10 cellular contexts compared by ENCODE assay signal in genomic region chr14:61544448-61545202, GRCh38.
DNase-seq lines count a peak whose midpoint lies in the region; ATAC-seq and TF ChIP-seq lines count a peak whose summit lies in the region.
"Had no signal": no experiment of that assay in that cellular context is flagged by ENCODE, and none has a peak within 500 bp of the region (broad histone marks: within the 10 kb centered on the region; RNA-seq: fewer than 3 reads in every experiment).

No MANE protein-coding gene starts in this region.

- no peak overlapping the region for H3K4me3 Mint-ChIP-seq in MCF 10A (ENCODE audit: unreplicated experiment)
- no peak overlapping the region for H3K4me3 Mint-ChIP-seq in nephron

- CTCF ChIA-PET in MCF 10A (lab: Yijun Ruan, JAX) = interaction anchor here (1.5 kb wide), 1 partner anchor 69 kb away, joined by 8 read pairs; no protein-coding TSS in a partner anchor

- peaks cover 20% of the 10 kb centered on the region for H3K4me1 Mint-ChIP-seq in MCF 10A (ENCODE audit: insufficient read depth, unreplicated experiment)
- H3K4me1 Mint-ChIP-seq in nephron = peaks cover 48% of the 10 kb centered on the region

- TF ChIP-seq POLR2A in breast epithelium (IDR thresholded peaks at IDR 0.05) = no peak

- DNase-seq in breast epithelium (ENCODE audit: low spot score in 2 of 2) (no peak), MCF 10A (ENCODE audit: unreplicated experiment) (no peak), aorta (no peak), GM20000 (ENCODE audit: low spot score) (no peak), T-helper 1 cell (no peak)
- DNase-seq: central memory CD4-positive, alpha-beta T cell; NCI-H187 had no signal

- H3K27ac Mint-ChIP-seq in MCF 10A (ENCODE audit: low read depth, unreplicated experiment) (no peak overlapping the region), nephron (peak overlapping the region; percentile 0 to 56 (median 0))

- intact Hi-C loops in breast epithelium (cut with DNase I; ENCODE audit: low total_unique reads) = no loop called here
- intact Hi-C loops in MCF 10A (cut with micrococcal nuclease) = no loop called here
- intact Hi-C loops in aorta (cut with DNase I) = loop anchor here in 1 of 2 donors (5.0 kb wide), 2 partner anchors 43 to 72 kb away; no protein-coding TSS in a partner anchor

- peak; percentile 40 for ATAC-seq in aorta (ENCODE audit: low FRiP score)
- ATAC-seq in HG02642 (IDR thresholded peaks at IDR 0.05; ENCODE audit: poor library complexity, unreplicated experiment) = no peak

- no TSS peak for BruUV-seq in MCF 10A (replicated peaks; lab: Mats Ljungman, UMichigan)

- no peak for TF ChIP-seq CTCF in breast epithelium (IDR thresholded peaks at IDR 0.05)
- no peak for TF ChIP-seq CTCF in MCF 10A (IDR thresholded peaks at IDR 0.05; ENCODE audit: unreplicated experiment)
- no peak for TF ChIP-seq CTCF in nephron (IDR thresholded peaks at IDR 0.05; ENCODE audit: unreplicated experiment in 3 of 3)
- TF ChIP-seq CTCF in GM20000 (IDR thresholded peaks at IDR 0.05; ENCODE audit: extremely low read depth, missing control alignments) = no peak

- H3K36me3 Mint-ChIP-seq in MCF 10A (ENCODE audit: insufficient read depth, unreplicated experiment) (peaks cover 7% of the 10 kb centered on the region), nephron (ENCODE audit: low read depth) (no peaks in the 10 kb centered on the region)

- POLR2A ChIA-PET in MCF 10A (lab: Yijun Ruan, JAX) = interaction anchor here (4.3 to 4.8 kb wide), 2 partner anchors 18 to 19 kb away, joined by 41 to 42 read pairs; no protein-coding TSS in a partner anchor

- WGBS in esophagus, 2 donors = 83 to 86% methylated on average over 11 of the region's 11 CpGs
- 64 to 65% methylated on average over 11 of the region's 11 CpGs for WGBS in aorta, 2 donors

- H3K36me3 ChIP-seq in breast epithelium (no peaks in the 10 kb centered on the region), esophagus (ENCODE audit: control insufficient read depth in 2 of 2, insufficient read depth in 2 of 2, low read length in 1 of 2) (peaks cover 0 to 8% of the 10 kb centered on the region in 2 donors), aorta (ENCODE audit: control insufficient read depth in 1 of 2, insufficient read depth in 2 of 2, low read length in 1 of 2) (no peaks in the 10 kb centered on the region)

- H3K9me3 ChIP-seq in breast epithelium (no peaks in the 10 kb centered on the region), esophagus (ENCODE audit: control insufficient read depth in 2 of 2, insufficient read depth in 1 of 2, low read depth in 1 of 2, low read length in 1 of 2) (no peaks in the 10 kb centered on the region), aorta (ENCODE audit: control insufficient read depth, low read length) (no peaks in the 10 kb centered on the region)

- H3K9me3 Mint-ChIP-seq in MCF 10A (ENCODE audit: unreplicated experiment) (no peaks in the 10 kb centered on the region), nephron (no peaks in the 10 kb centered on the region)

- H3K4me1 ChIP-seq in breast epithelium (peaks cover 0 to 6% of the 10 kb centered on the region in 2 donors), esophagus (ENCODE audit: control insufficient read depth in 2 of 2, insufficient read depth in 2 of 2, low read length in 1 of 2) (peaks cover 3 to 8% of the 10 kb centered on the region in 2 donors), aorta (ENCODE audit: control insufficient read depth in 1 of 2, insufficient read depth in 2 of 2, low read length in 2 of 2) (peaks cover 7 to 9% of the 10 kb centered on the region in 2 donors)

- no peaks in the 10 kb centered on the region for H3K27me3 ChIP-seq in breast epithelium
- H3K27me3 ChIP-seq in esophagus (ENCODE audit: control insufficient read depth in 1 of 2, insufficient read depth in 2 of 2, low read length in 2 of 2) = no peaks in the 10 kb centered on the region
- H3K27me3 ChIP-seq in aorta (ENCODE audit: control insufficient read depth in 1 of 2, insufficient read depth in 2 of 2, low read length in 1 of 2) = no peaks in the 10 kb centered on the region

- H3K4me3 ChIP-seq in breast epithelium = no peak overlapping the region
- H3K4me3 ChIP-seq in esophagus (ENCODE audit: low read depth in 1 of 2, low read length in 2 of 2) = no peak overlapping the region
- H3K4me3 ChIP-seq in aorta (ENCODE audit: low read length in 2 of 2) = no peak overlapping the region

- H3K27ac ChIP-seq in breast epithelium = peak overlapping the region; percentile 73 to 81
- peak overlapping the region; percentile 49 to 72 for H3K27ac ChIP-seq in esophagus (ENCODE audit: low read depth in 2 of 2, low read length in 1 of 2)
- H3K27ac ChIP-seq in aorta (ENCODE audit: low read depth in 1 of 2, low read length in 2 of 2) = peak overlapping the region; percentile 44 to 71

- no peaks in the 10 kb centered on the region for H3K27me3 Mint-ChIP-seq in MCF 10A (ENCODE audit: insufficient read depth, unreplicated experiment)
- no peaks in the 10 kb centered on the region for H3K27me3 Mint-ChIP-seq in nephron (ENCODE audit: low read depth)
